ENCODE assay signal across 1 cellular context in genomic region chr2:105600037-105600442, GRCh38.
TF ChIP-seq lines count a peak whose summit lies in the region.

No MANE protein-coding gene starts in this region.

TF ChIP-seq in K562, 482 proteins besides CTCF, POLR2A, EP300 and RAD21 (continued from another document and continues in another):
- TF ChIP-seq CHD7 (IDR thresholded peaks at IDR 0.05; ENCODE audit: low read depth, low read length) (no peak), GATA2 (CRISPR knock-in tag; IDR thresholded peaks at IDR 0.05) (no peak), MNT (conservative IDR thresholded peaks at IDR 0.05) (no peak), TARDBP (IDR thresholded peaks at IDR 0.05) (no peak), MCM3 (IDR thresholded peaks at IDR 0.05) (no peak), ELF1 (tag; IDR thresholded peaks at IDR 0.05) (0 out of 2 replicates have a peak, but pooled peaks have one; percentile 34), MAX (CRISPR knock-in tag; IDR thresholded peaks at IDR 0.05) (no peak), ZBTB43 (CRISPR knock-in tag; IDR thresholded peaks at IDR 0.05) (no peak), GTF2E2 (tag; IDR thresholded peaks at IDR 0.05) (no peak; the same call in 1 of the 2 replicates), ZNF431 (CRISPR knock-in tag; IDR thresholded peaks at IDR 0.05) (no peak), ZNF707 (CRISPR knock-in tag; conservative IDR thresholded peaks at IDR 0.05) (no peak), ZNF217 (CRISPR knock-in tag; IDR thresholded peaks at IDR 0.05) (no peak), KAT8 (IDR thresholded peaks at IDR 0.05; ENCODE audit: low read depth) (no peak), SPI1 (IDR thresholded peaks at IDR 0.05; ENCODE audit: borderline replicate concordance, low read depth, low read length) (no peak), FOSL1 (tag; conservative IDR thresholded peaks at IDR 0.05) (no peak), ZNF23 (CRISPR knock-in tag; IDR thresholded peaks at IDR 0.05) (no peak), SMAD3 (CRISPR knock-in tag; conservative IDR thresholded peaks at IDR 0.05) (no peak), ERF (CRISPR knock-in tag; IDR thresholded peaks at IDR 0.05) (no peak), GTF3C2 (IDR thresholded peaks at IDR 0.05; ENCODE audit: borderline replicate concordance, extremely low read depth, insufficient read length) (no peak), MYNN (IDR thresholded peaks at IDR 0.05) (no peak), MYNN (CRISPR knock-in tag; IDR thresholded peaks at IDR 0.05) (no peak), THRAP3 (IDR thresholded peaks at IDR 0.05; ENCODE audit: borderline replicate concordance) (no peak), MCM5 (IDR thresholded peaks at IDR 0.05; ENCODE audit: low read depth) (no peak), PYGO2 (tag; IDR thresholded peaks at IDR 0.05) (0 out of 2 replicates have a peak, but pooled peaks have one; percentile 50), GABPB1 (CRISPR knock-in tag; IDR thresholded peaks at IDR 0.05) (no peak), ZBTB11 (CRISPR knock-in tag; IDR thresholded peaks at IDR 0.05) (peak in 1 of 3 experiments; percentile 10; a peak in 1 of 6 replicates), GMEB1 (CRISPR knock-in tag; IDR thresholded peaks at IDR 0.05) (no peak), E2F6 (IDR thresholded peaks at IDR 0.05; ENCODE audit: borderline replicate concordance in 1 of 2, extremely low read depth in 1 of 2, insufficient read depth in 1 of 2, insufficient read length in 1 of 2, low read depth in 1 of 2, low read length in 1 of 2, poor library complexity in 1 of 2, severe bottlenecking in 1 of 2) (no peak), MEF2D (tag; conservative IDR thresholded peaks at IDR 0.05; ENCODE audit: low read depth) (peak; percentile 23; the same call in 1 of the 2 replicates), CBX2 (IDR thresholded peaks at IDR 0.05; ENCODE audit: insufficient read depth, low read length, poor library complexity, severe bottlenecking) (no peak), BHLHE40 (IDR thresholded peaks at IDR 0.05; ENCODE audit: low read length) (no peak)
